Comparison of ENCODE assay signal across 13 cellular contexts in genomic region chr17:66467766-66468165, GRCh38.
DNase-seq lines count a peak whose midpoint lies in the region; ATAC-seq and TF ChIP-seq lines count a peak whose summit lies in the region.
"Had no signal": no experiment of that assay in that cellular context is flagged by ENCODE, and none has a peak within 500 bp of the region (broad histone marks: within the 10 kb centered on the region; RNA-seq: fewer than 3 reads in every experiment).

No MANE protein-coding gene starts in this region.

- peaks cover 6% of the 10 kb centered on the region for H3F3A ChIP-seq in PC-3 (ENCODE audit: low read length, unreplicated experiment)
- H3F3A ChIP-seq in smooth muscle cell (ENCODE audit: low read depth), result peaks cover 4% of the 10 kb centered on the region
- 0 out of 2 replicates have a peak, but pooled peaks cover 5% of the 10 kb centered on the region for H3F3A ChIP-seq in MM.1S (ENCODE audit: insufficient read depth, low read length)

- no peaks in the 10 kb centered on the region for H3K27me3 Mint-ChIP-seq in activated CD8-positive, alpha-beta T cell treated with anti-CD3 and anti-CD28 coated beads for 36 hours
- H3K27me3 Mint-ChIP-seq in activated CD8-positive, alpha-beta T cell treated with anti-CD3 and anti-CD28 coated beads, Interleukin-2, amount 10 ng/mL, durations not matched to agents 7 days and 5 days (ENCODE audit: low read depth), result no peaks in the 10 kb centered on the region

- POLR2A ChIA-PET in activated CD8-positive, alpha-beta T cell treated with anti-CD3 and anti-CD28 coated beads for 36 hours (lab: Charles Lee), result interaction anchor here (0.6 to 2.4 kb wide), 6 partner anchors 16 to 265 kb away, joined by 3 to 5 read pairs (median 4); no protein-coding TSS in a partner anchor
- POLR2A ChIA-PET in activated CD8-positive, alpha-beta T cell treated with anti-CD3 and anti-CD28 coated beads, Interleukin-2, amount 10 ng/mL, durations not matched to agents 7 days and 5 days (lab: Charles Lee), result no interaction called here
- POLR2A ChIA-PET in PC-3 (lab: Charles Lee; ENCODE audit: unreplicated experiment), result interaction anchor here (0.6 to 0.9 kb wide), 2 partner anchors 40 to 56 kb away, joined by 4 read pairs; no protein-coding TSS in a partner anchor

- TF ChIP-seq CTCF in activated CD8-positive, alpha-beta T cell treated with anti-CD3 and anti-CD28 coated beads for 36 hours (IDR thresholded peaks at IDR 0.05), result no peak
- no peak for TF ChIP-seq CTCF in PC-3 (conservative IDR thresholded peaks at IDR 0.05; ENCODE audit: low read depth, low read length)
- TF ChIP-seq CTCF in smooth muscle cell (IDR thresholded peaks at IDR 0.05; ENCODE audit: borderline replicate concordance, insufficient read depth, poor library complexity, severe bottlenecking), result no peak
- no peak for TF ChIP-seq CTCF in MM.1S (IDR thresholded peaks at IDR 0.05; ENCODE audit: low read length)

- no peaks in the 10 kb centered on the region for H3K9me3 Mint-ChIP-seq in activated CD8-positive, alpha-beta T cell treated with anti-CD3 and anti-CD28 coated beads for 36 hours
- no peaks in the 10 kb centered on the region for H3K9me3 Mint-ChIP-seq in activated CD8-positive, alpha-beta T cell treated with anti-CD3 and anti-CD28 coated beads, Interleukin-2, amount 10 ng/mL, durations not matched to agents 7 days and 5 days (ENCODE audit: insufficient read depth)
- H3K9me3 Mint-ChIP-seq: WTC11 had no signal

- peaks cover 19% of the 10 kb centered on the region for H3K36me3 Mint-ChIP-seq in activated CD8-positive, alpha-beta T cell treated with anti-CD3 and anti-CD28 coated beads for 36 hours (ENCODE audit: low read depth)
- H3K36me3 Mint-ChIP-seq in activated CD8-positive, alpha-beta T cell treated with anti-CD3 and anti-CD28 coated beads, Interleukin-2, amount 10 ng/mL, durations not matched to agents 7 days and 5 days (ENCODE audit: low read depth), result peaks cover 16% of the 10 kb centered on the region
- H3K36me3 Mint-ChIP-seq: WTC11 had no signal

- H2AFZ ChIP-seq in PC-3 (ENCODE audit: low read length) (no peak overlapping the region), smooth muscle cell (ENCODE audit: low read depth) (no peak overlapping the region), MM.1S (ENCODE audit: low read length) (no peak overlapping the region)

- H3K4me3 ChIP-seq in PC-3 (ENCODE audit: low read length) (no peak overlapping the region), smooth muscle cell (no peak overlapping the region), MM.1S (ENCODE audit: low read length) (no peak overlapping the region)
- H3K4me3 ChIP-seq: thyroid gland had no signal

- H3K4me1 ChIP-seq in PC-3 (ENCODE audit: insufficient read depth, low read length), result peaks cover 63% of the 10 kb centered on the region
- peaks cover 14% of the 10 kb centered on the region for H3K4me1 ChIP-seq in smooth muscle cell (ENCODE audit: low read depth)
- peaks cover 16% of the 10 kb centered on the region for H3K4me1 ChIP-seq in MM.1S (ENCODE audit: low read length)

- no TSS peak for BruUV-seq in PC-3 (replicated peaks; lab: Mats Ljungman, UMichigan)

- no peak for ATAC-seq in activated CD8-positive, alpha-beta T cell treated with anti-CD3 and anti-CD28 coated beads for 36 hours
- ATAC-seq in activated CD8-positive, alpha-beta T cell treated with anti-CD3 and anti-CD28 coated beads, Interleukin-2, amount 10 ng/mL, durations not matched to agents 7 days and 5 days, result no peak
- no peak for ATAC-seq in PC-3
- ATAC-seq in GM21367 (IDR thresholded peaks at IDR 0.05; ENCODE audit: unreplicated experiment), result no peak

- no peak overlapping the region for H3K4me3 Mint-ChIP-seq in activated CD8-positive, alpha-beta T cell treated with anti-CD3 and anti-CD28 coated beads for 36 hours
- H3K4me3 Mint-ChIP-seq in activated CD8-positive, alpha-beta T cell treated with anti-CD3 and anti-CD28 coated beads, Interleukin-2, amount 10 ng/mL, durations not matched to agents 7 days and 5 days, result no peak overlapping the region
- H3K4me3 Mint-ChIP-seq: WTC11 had no signal

- peaks cover 49% of the 10 kb centered on the region for H3K79me2 ChIP-seq in PC-3 (ENCODE audit: low read length)
- no peaks in the 10 kb centered on the region for H3K79me2 ChIP-seq in smooth muscle cell (ENCODE audit: low read depth)
- no peaks in the 10 kb centered on the region; the same call in 1 of the 2 replicates for H3K79me2 ChIP-seq in MM.1S (ENCODE audit: low read length)

- H3K27me3 ChIP-seq in PC-3 (ENCODE audit: low read length), result no peaks in the 10 kb centered on the region
- H3K27me3 ChIP-seq in smooth muscle cell (ENCODE audit: low read depth), result no peaks in the 10 kb centered on the region
- H3K27me3 ChIP-seq in MM.1S (replicated peaks; ENCODE audit: insufficient read depth, low read length), result no peaks in the 10 kb centered on the region
- H3K27me3 ChIP-seq: thyroid gland had no signal

- CTCF ChIA-PET in activated CD8-positive, alpha-beta T cell treated with anti-CD3 and anti-CD28 coated beads for 36 hours (lab: Charles Lee), result interaction anchor here (0.8 to 1.6 kb wide), 4 partner anchors 99 to 212 kb away, joined by 3 to 4 read pairs (median 3); no protein-coding TSS in a partner anchor
- CTCF ChIA-PET in activated CD8-positive, alpha-beta T cell treated with anti-CD3 and anti-CD28 coated beads, Interleukin-2, amount 10 ng/mL, durations not matched to agents 7 days and 5 days (lab: Charles Lee), result interaction anchor here (1.8 kb wide), 1 partner anchor 99 kb away, joined by 5 read pairs; no protein-coding TSS in a partner anchor
- CTCF ChIA-PET in PC-3 (lab: Charles Lee), result interaction anchor here (0.7 to 1.3 kb wide), 2 partner anchors 99 to 206 kb away, joined by 3 to 5 read pairs; no protein-coding TSS in a partner anchor

- H3K27ac ChIP-seq in PC-3 (ENCODE audit: low read length) (peak overlapping the region; percentile 80), epithelial cell of prostate (peak overlapping the region; percentile 81), smooth muscle cell (ENCODE audit: low read depth) (peak overlapping the region; percentile 88), MM.1S (ENCODE audit: low read length) (no peak overlapping the region)
- H3K27ac ChIP-seq: thyroid gland had no signal

- H3K9ac ChIP-seq in PC-3 (ENCODE audit: low read length) (no peak overlapping the region), smooth muscle cell (ENCODE audit: low read depth) (peak overlapping the region; percentile 48), MM.1S (ENCODE audit: low read length) (no peak overlapping the region)

- peaks cover 74% of the 10 kb centered on the region for H3K4me1 Mint-ChIP-seq in activated CD8-positive, alpha-beta T cell treated with anti-CD3 and anti-CD28 coated beads for 36 hours (ENCODE audit: low read depth)
- H3K4me1 Mint-ChIP-seq in activated CD8-positive, alpha-beta T cell treated with anti-CD3 and anti-CD28 coated beads, Interleukin-2, amount 10 ng/mL, durations not matched to agents 7 days and 5 days (ENCODE audit: low read depth), result peaks cover 51% of the 10 kb centered on the region

- H4K20me1 ChIP-seq in PC-3 (ENCODE audit: low read length) (no peaks in the 10 kb centered on the region), smooth muscle cell (ENCODE audit: low read depth) (no peaks in the 10 kb centered on the region), MM.1S (ENCODE audit: insufficient read depth, low read length) (no peaks in the 10 kb centered on the region)

- H3K36me3 ChIP-seq in PC-3 (ENCODE audit: low read depth, low read length) (no peaks in the 10 kb centered on the region), smooth muscle cell (ENCODE audit: low read depth) (no peaks in the 10 kb centered on the region), MM.1S (replicated peaks; ENCODE audit: insufficient read depth, low read length) (no peaks in the 10 kb centered on the region)
- H3K36me3 ChIP-seq: thyroid gland had no signal

- H3K9me3 ChIP-seq in PC-3 (ENCODE audit: low read length) (no peaks in the 10 kb centered on the region), smooth muscle cell (replicated peaks; ENCODE audit: low read depth) (no peaks in the 10 kb centered on the region), MM.1S (replicated peaks; ENCODE audit: insufficient read depth, low read length) (no peaks in the 10 kb centered on the region)
- H3K9me3 ChIP-seq: thyroid gland had no signal

- H3K9me2 ChIP-seq in PC-3 (replicated peaks; ENCODE audit: low read length), result no peaks in the 10 kb centered on the region
- no peaks in the 10 kb centered on the region for H3K9me2 ChIP-seq in MM.1S (replicated peaks; ENCODE audit: insufficient read depth, low read length)

- H3K27ac Mint-ChIP-seq in activated CD8-positive, alpha-beta T cell treated with anti-CD3 and anti-CD28 coated beads for 36 hours, result peak overlapping the region; percentile 91
- no peak overlapping the region for H3K27ac Mint-ChIP-seq in activated CD8-positive, alpha-beta T cell treated with anti-CD3 and anti-CD28 coated beads, Interleukin-2, amount 10 ng/mL, durations not matched to agents 7 days and 5 days

- WGBS in smooth muscle cell (ENCODE audit: low lambda C conversion rate), result 79% methylated on average over 6 of the region's 6 CpGs

- intact Hi-C loops in activated CD8-positive, alpha-beta T cell treated with anti-CD3 and anti-CD28 coated beads for 36 hours (cut with micrococcal nuclease), result loop anchor here (5.0 kb wide), 2 partner anchors 45 to 155 kb away; no protein-coding TSS in a partner anchor
- intact Hi-C loops in PC-3 (cut with micrococcal nuclease), result loop anchor here (1.0 to 2.0 kb wide), 4 partner anchors 42 to 80 kb away; no protein-coding TSS in a partner anchor

- peak overlapping the region; percentile 72 for H3K4me2 ChIP-seq in PC-3 (ENCODE audit: low read length)
- H3K4me2 ChIP-seq in smooth muscle cell, result peak overlapping the region; percentile 53
- no peak overlapping the region for H3K4me2 ChIP-seq in MM.1S (ENCODE audit: low read depth, low read length)

- DNase-seq in activated CD8-positive, alpha-beta T cell treated with anti-CD3 and anti-CD28 coated beads for 36 hours, result no peak
- no peak for DNase-seq in activated CD8-positive, alpha-beta T cell treated with anti-CD3 and anti-CD28 coated beads, Interleukin-2, amount 10 ng/mL, durations not matched to agents 7 days and 5 days
- no peak for DNase-seq in PC-3
- no peak for DNase-seq in epithelial cell of prostate (ENCODE audit: low read depth, low spot score)
- DNase-seq in smooth muscle cell (lab: John Stamatoyannopoulos, UW; ENCODE audit: unreplicated experiment), result no peak
- no peak for DNase-seq in MM.1S
- DNase-seq in NCI-H2171 treated with DMSO at 0.1 percent for 48 hours (lab: John Stamatoyannopoulos, UW), result no peak
- DNase-seq: hypothalamus, NCI-H1048, right cardiac atrium, thyroid gland had no signal
